2 cellular contexts compared by ENCODE assay signal in genomic region chr19:46585539-46585938, GRCh38.
TF ChIP-seq lines count a peak whose summit lies in the region.

No MANE protein-coding gene starts in this region.

TF ChIP-seq in HepG2, 621 proteins besides CTCF, POLR2A, EP300 and RAD21:
- TF ChIP-seq MAFF (IDR thresholded peaks at IDR 0.05; ENCODE audit: low read depth, low read length): peak; percentile 26; the same call in 1 of the 2 replicates
- TF ChIP-seq USF2 (IDR thresholded peaks at IDR 0.05; ENCODE audit: low read depth, low read length): no peak
- no peak for TF ChIP-seq USF2 (CRISPR knock-in tag; IDR thresholded peaks at IDR 0.05; ENCODE audit: borderline replicate concordance)
- TF ChIP-seq MAFK (conservative IDR thresholded peaks at IDR 0.05 in 1 of 2, IDR thresholded peaks at IDR 0.05 in 1 of 2; ENCODE audit: low read length in 2 of 2): peak; percentile 11 to 43; a peak in 2 of 4 replicates

TF ChIP-seq in IMR-90, 13 proteins besides CTCF, POLR2A, EP300 and RAD21:
- no peak for TF ChIP-seq MAZ (IDR thresholded peaks at IDR 0.05; ENCODE audit: borderline replicate concordance, low read depth, low read length)
- TF ChIP-seq USF2 (IDR thresholded peaks at IDR 0.05; ENCODE audit: low read depth, low read length): no peak
- no peak for TF ChIP-seq ELK1 (IDR thresholded peaks at IDR 0.05; ENCODE audit: borderline replicate concordance, low read depth, low read length)
- TF ChIP-seq RCOR1 (IDR thresholded peaks at IDR 0.05; ENCODE audit: insufficient replicate concordance, low read length): no peak
- TF ChIP-seq RFX5 (IDR thresholded peaks at IDR 0.05; ENCODE audit: low read depth, low read length): no peak
- TF ChIP-seq MAFK (IDR thresholded peaks at IDR 0.05; ENCODE audit: low read depth, low read length): 0 out of 2 replicates have a peak, but pooled peaks have one; percentile 38
- no peak for TF ChIP-seq NFE2L2 (IDR thresholded peaks at IDR 0.05; ENCODE audit: low read depth, low read length)
- TF ChIP-seq CHD1 (IDR thresholded peaks at IDR 0.05; ENCODE audit: low read depth, low read length): no peak
